In the genomic region with DNA sequence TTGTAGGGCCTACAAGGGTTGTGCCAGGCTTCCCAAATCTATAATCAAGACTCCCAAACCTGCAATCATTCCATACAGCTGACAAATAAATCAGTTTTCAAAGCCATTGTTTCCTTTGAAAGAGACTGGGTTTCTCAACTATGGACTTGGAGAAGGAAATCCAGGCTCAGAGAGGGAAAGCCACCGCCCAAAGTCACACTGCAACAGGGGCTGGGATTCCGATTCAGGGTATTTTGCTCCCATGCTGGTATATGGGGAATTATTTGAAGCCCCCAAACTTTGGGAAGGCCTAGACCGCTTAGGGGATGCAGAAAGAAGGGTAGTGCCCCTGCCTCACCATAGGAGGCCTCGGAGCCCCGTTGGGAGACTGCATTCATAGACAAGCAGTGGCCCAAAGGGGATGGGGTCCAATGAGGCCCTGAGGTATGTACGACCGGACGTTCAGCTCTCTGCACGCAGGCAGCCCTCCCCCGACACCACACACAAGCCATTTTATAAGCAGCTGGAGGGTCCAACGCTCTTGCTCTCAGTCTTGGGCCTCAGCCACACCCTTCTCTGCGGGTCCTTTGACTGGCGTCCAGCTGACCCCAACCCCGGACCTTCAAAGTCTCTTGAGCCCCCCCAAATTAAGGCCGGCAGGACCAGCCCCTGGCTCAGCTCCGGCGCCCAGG, we compare ENCODE assay signal across 8 cellular contexts. TPM values are rescaled to one million over a fixed set of nuclear protein-coding genes. Genes with fewer than 3 reads are reported as not detected.
DNase-seq lines count a peak whose midpoint lies in the region; ATAC-seq and TF ChIP-seq lines count a peak whose summit lies in the region.

No MANE protein-coding gene starts in this region.

- H3K4me1 Mint-ChIP-seq in endothelial cell (ENCODE audit: unreplicated experiment) (peaks cover 34% of the 10 kb centered on the region), natural killer cell (peaks cover 66 to 68% of the 10 kb centered on the region in 2 donors)

- H3K27ac Mint-ChIP-seq in endothelial cell (ENCODE audit: unreplicated experiment) (peak overlapping the region; percentile 48), natural killer cell (peak overlapping the region; percentile 80 to 95)

- H3K4me3 Mint-ChIP-seq in endothelial cell (ENCODE audit: unreplicated experiment) (peak overlapping the region; percentile 93), natural killer cell (peak overlapping the region; percentile 96)

- H3K27me3 Mint-ChIP-seq in endothelial cell (ENCODE audit: unreplicated experiment) (no peaks in the 10 kb centered on the region), natural killer cell (ENCODE audit: low read depth in 2 of 2) (no peaks in the 10 kb centered on the region)

- intact Hi-C loops in natural killer cell (cut with micrococcal nuclease): loop anchor here (1.0 to 10.0 kb wide), 3 partner anchors 18 to 80 kb away; no protein-coding TSS in a partner anchor

- TF ChIP-seq CTCF in endothelial cell (IDR thresholded peaks at IDR 0.05; ENCODE audit: unreplicated experiment): no peak
- no peak for TF ChIP-seq CTCF in natural killer cell (IDR thresholded peaks at IDR 0.05)

- ATAC-seq in GM19452 (IDR thresholded peaks at IDR 0.05; ENCODE audit: unreplicated experiment) (peak; percentile 26), natural killer cell (peak; percentile 19 to 27 (median 21)), HG02588 (IDR thresholded peaks at IDR 0.05; ENCODE audit: unreplicated experiment) (no peak)

- H3K9me3 Mint-ChIP-seq in endothelial cell (ENCODE audit: unreplicated experiment) (no peaks in the 10 kb centered on the region), natural killer cell (no peaks in the 10 kb centered on the region)

- H3K36me3 Mint-ChIP-seq in endothelial cell (ENCODE audit: low read depth, unreplicated experiment): peaks cover 5% of the 10 kb centered on the region
- H3K36me3 Mint-ChIP-seq in natural killer cell: no peaks in the 10 kb centered on the region

- peak; percentile 43 for DNase-seq in AG20443 (ENCODE audit: low spot score)
- DNase-seq in T-helper 1 cell: peak in 3 of 5 donors; percentile 17 to 54 (median 23)
- peak; percentile 29 for DNase-seq in endothelial cell (ENCODE audit: low spot score)
- peak; percentile 19 for DNase-seq in natural killer cell
- no peak for DNase-seq in NOMO-1 treated with DMSO at 0.1 percent for 48 hours (lab: John Stamatoyannopoulos, UW; ENCODE audit: unreplicated experiment)
- DNase-seq in NCI-H2107 treated with DMSO at 0.1 percent for 48 hours (lab: John Stamatoyannopoulos, UW; ENCODE audit: unreplicated experiment): no peak

RNA-seq across cellular contexts. Expression of a gene that starts 0.7 kb away (rescaled TPM):
- total RNA-seq in endothelial cell (ENCODE audit: unreplicated experiment) (224 TPM), natural killer cell (100 to 1,000 TPM; 504 to 629 (median 535) TPM)

Comparison
In these comparisons a context has a peak if more than half of its experiments do, and no peak if none do; other contexts are left out.
1. DNase-seq: peak in AG20443 (single experiment), T-helper 1 cell (3 of 5), endothelial cell (single experiment) and natural killer cell (single experiment); none in NOMO-1 treated with DMSO at 0.1 percent for 48 hours (single experiment) and NCI-H2107 treated with DMSO at 0.1 percent for 48 hours (single experiment).